ENCODE assay signal across 11 cellular contexts in the genomic region with DNA sequence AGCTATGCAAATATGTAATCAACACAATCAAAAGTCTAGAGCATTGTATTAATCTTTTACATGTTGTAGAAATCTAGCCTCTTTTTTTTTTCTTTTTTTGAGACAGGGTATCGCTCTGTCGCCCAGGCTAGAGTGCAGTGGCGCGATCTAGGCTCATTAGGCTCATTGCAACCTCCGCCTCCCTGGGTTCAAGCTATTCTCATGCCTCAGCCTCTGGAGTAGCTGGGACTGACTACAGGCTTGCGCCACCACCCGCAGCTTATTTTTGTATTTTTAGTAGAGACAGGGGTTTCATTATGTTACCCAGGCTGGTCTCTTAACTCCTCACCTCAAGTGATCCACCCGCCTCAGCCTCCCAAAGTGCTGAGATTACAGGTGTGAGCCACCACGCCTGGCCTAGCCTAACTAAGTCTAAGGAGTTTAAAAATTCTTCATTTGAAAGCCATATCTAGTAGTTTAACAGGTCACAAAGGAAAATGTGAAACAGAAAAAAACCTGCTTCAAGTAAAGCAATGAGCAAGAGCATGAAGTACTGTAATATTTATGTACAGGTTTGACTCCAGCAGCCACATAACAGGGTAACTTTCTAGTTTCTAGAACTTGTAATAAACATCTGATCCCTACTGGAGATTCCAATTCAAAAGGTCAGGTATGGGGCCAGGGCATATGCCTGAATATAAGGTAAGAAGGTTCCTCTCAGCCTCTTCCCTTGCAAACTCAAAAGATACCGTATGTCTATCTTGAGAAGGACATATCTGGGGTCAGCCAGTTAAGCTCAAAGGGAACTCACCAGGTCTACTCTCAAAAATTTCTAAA. TPM values are rescaled to one million over a fixed set of nuclear protein-coding genes. Genes with fewer than 3 reads are reported as not detected.
A peak's percentile ranks its signal among the peaks of the same experiment; 100 is the strongest.
DNase-seq lines count a peak whose midpoint lies in the region; ATAC-seq, FAIRE-seq and TF ChIP-seq lines count a peak whose summit lies in the region.
"Had no signal": no experiment of that assay in that cellular context is flagged by ENCODE, and none has a peak within 500 bp of the region (broad histone marks: within the 10 kb centered on the region; RNA-seq: fewer than 3 reads in every experiment).

No MANE protein-coding gene starts in this region.

- intact Hi-C loops in activated CD8-positive, alpha-beta T cell treated with anti-CD3 and anti-CD28 coated beads for 36 hours (cut with micrococcal nuclease), result loop anchor here (5.0 kb wide), 2 partner anchors 43 to 77 kb away; a partner anchor contains a TSS

- no peak for TF ChIP-seq POLR2A in GM12892 (IDR thresholded peaks at IDR 0.05; ENCODE audit: low read depth, low read length)

- peak; percentile 68 for DNase-seq in activated CD4-positive, alpha-beta T cell treated with anti-CD3 and anti-CD28 coated beads for 48 hours
- no peak for DNase-seq in activated CD4-positive, alpha-beta T cell treated with anti-CD3 and anti-CD28 coated beads for 1 hour
- peak; percentile 57 for DNase-seq in activated CD8-positive, alpha-beta T cell treated with anti-CD3 and anti-CD28 coated beads for 36 hours
- DNase-seq in stimulated activated naive B cell treated with anti-CD40 and anti-IgM and Interleukin-4, amounts not matched to agents 10 μg/mL and 1 μg/mL and 100 μg/mL, for 72 hours, result no peak
- DNase-seq in GM12892 (ENCODE audit: insufficient read length), result no peak
- DNase-seq: lower lobe of right lung, NCI-H526 treated with DMSO at 0.1 percent for 48 hours had no signal

- no peaks in the 10 kb centered on the region for H3K27me3 Mint-ChIP-seq in activated CD8-positive, alpha-beta T cell treated with anti-CD3 and anti-CD28 coated beads for 36 hours
- H3K27me3 Mint-ChIP-seq in stimulated activated naive B cell treated with anti-CD40 and anti-IgM and Interleukin-4, amounts not matched to agents 10 μg/mL and 1 μg/mL and 100 μg/mL, for 72 hours, result no peaks in the 10 kb centered on the region

- POLR2A ChIA-PET in activated CD8-positive, alpha-beta T cell treated with anti-CD3 and anti-CD28 coated beads for 36 hours (lab: Charles Lee), result interaction anchor here (0.7 to 9.1 kb wide), 14 partner anchors 8 to 294 kb away, joined by 3 to 163 read pairs (median 4); a partner anchor contains a TSS

- H3K27ac Mint-ChIP-seq in activated CD8-positive, alpha-beta T cell treated with anti-CD3 and anti-CD28 coated beads for 36 hours, result peak overlapping the region; percentile 99
- peak overlapping the region; percentile 88 for H3K27ac Mint-ChIP-seq in stimulated activated naive B cell treated with anti-CD40 and anti-IgM and Interleukin-4, amounts not matched to agents 10 μg/mL and 1 μg/mL and 100 μg/mL, for 72 hours

- no peaks in the 10 kb centered on the region for H3K9me3 ChIP-seq in iPS-18a (ENCODE audit: control insufficient read depth, low read depth, low read length)
- H3K9me3 ChIP-seq: lower lobe of right lung had no signal

- H3K4me1 Mint-ChIP-seq in activated CD8-positive, alpha-beta T cell treated with anti-CD3 and anti-CD28 coated beads for 36 hours (ENCODE audit: low read depth), result peaks cover 58% of the 10 kb centered on the region
- H3K4me1 Mint-ChIP-seq in stimulated activated naive B cell treated with anti-CD40 and anti-IgM and Interleukin-4, amounts not matched to agents 10 μg/mL and 1 μg/mL and 100 μg/mL, for 72 hours, result peaks cover 23 to 55% of the 10 kb centered on the region in 2 donors

- peak overlapping the region; percentile 23 for H3K4me3 ChIP-seq in iPS-18a (ENCODE audit: low read length)

- peaks cover 52% of the 10 kb centered on the region for H3K36me3 Mint-ChIP-seq in activated CD8-positive, alpha-beta T cell treated with anti-CD3 and anti-CD28 coated beads for 36 hours (ENCODE audit: low read depth)
- H3K36me3 Mint-ChIP-seq in stimulated activated naive B cell treated with anti-CD40 and anti-IgM and Interleukin-4, amounts not matched to agents 10 μg/mL and 1 μg/mL and 100 μg/mL, for 72 hours, result peaks cover 17 to 38% of the 10 kb centered on the region in 2 donors

- no peak overlapping the region for H3K27ac ChIP-seq in iPS-18a (ENCODE audit: low read length)

- peaks cover 7% of the 10 kb centered on the region for H3K36me3 ChIP-seq in iPS-18a (ENCODE audit: control insufficient read depth, low read depth, low read length)

- peak overlapping the region; percentile 93 for H3K4me3 Mint-ChIP-seq in activated CD8-positive, alpha-beta T cell treated with anti-CD3 and anti-CD28 coated beads for 36 hours
- peak overlapping the region; percentile 39 to 94 for H3K4me3 Mint-ChIP-seq in stimulated activated naive B cell treated with anti-CD40 and anti-IgM and Interleukin-4, amounts not matched to agents 10 μg/mL and 1 μg/mL and 100 μg/mL, for 72 hours

- H3K4me1 ChIP-seq in iPS-18a (ENCODE audit: control insufficient read depth, low read depth, low read length), result peaks cover 25% of the 10 kb centered on the region

- no peaks in the 10 kb centered on the region for H3K9me3 Mint-ChIP-seq in activated CD8-positive, alpha-beta T cell treated with anti-CD3 and anti-CD28 coated beads for 36 hours
- H3K9me3 Mint-ChIP-seq in stimulated activated naive B cell treated with anti-CD40 and anti-IgM and Interleukin-4, amounts not matched to agents 10 μg/mL and 1 μg/mL and 100 μg/mL, for 72 hours, result no peaks in the 10 kb centered on the region

- H3K27me3 ChIP-seq in iPS-18a (ENCODE audit: control insufficient read depth, insufficient read depth, low read length), result no peaks in the 10 kb centered on the region

- no peak for FAIRE-seq in GM12892 (lab: Jason Lieb, UNC)
- FAIRE-seq: TTC549 had no signal

- H3K9ac ChIP-seq in iPS-18a (ENCODE audit: low read length), result no peak overlapping the region

- CTCF ChIA-PET in activated CD8-positive, alpha-beta T cell treated with anti-CD3 and anti-CD28 coated beads for 36 hours (lab: Charles Lee), result interaction anchor here (1.1 to 4.8 kb wide), 6 partner anchors 8 to 294 kb away, joined by 3 to 49 read pairs (median 4); a partner anchor contains a TSS

- ATAC-seq in activated CD8-positive, alpha-beta T cell treated with anti-CD3 and anti-CD28 coated beads for 36 hours, result peak; percentile 22
- ATAC-seq in stimulated activated naive B cell treated with anti-CD40 and anti-IgM and Interleukin-4, amounts not matched to agents 10 μg/mL and 1 μg/mL and 100 μg/mL, for 72 hours (replicated peaks), result no peak
- ATAC-seq in GM18502 (IDR thresholded peaks at IDR 0.05; ENCODE audit: poor library complexity, unreplicated experiment) (no peak), GM21786 (IDR thresholded peaks at IDR 0.05; ENCODE audit: unreplicated experiment) (no peak)
- ATAC-seq: lower lobe of right lung had no signal

- TF ChIP-seq CTCF in activated CD8-positive, alpha-beta T cell treated with anti-CD3 and anti-CD28 coated beads for 36 hours (IDR thresholded peaks at IDR 0.05), result no peak

RNA-seq across cellular contexts. Expression of a gene that starts 4.4 kb away (rescaled TPM):
- total RNA-seq in activated CD8-positive, alpha-beta T cell treated with anti-CD3 and anti-CD28 coated beads for 36 hours, result 100 to 1,000 TPM; 308 to 324 TPM
- polyA plus RNA-seq in GM12892 (2012; ENCODE audit: missing spikeins), result 137 TPM

RNA-seq across cellular contexts. Expression of a gene that starts 4.4 kb away (rescaled TPM):
- 100 to 1,000 TPM; 111 to 114 TPM for total RNA-seq in activated CD8-positive, alpha-beta T cell treated with anti-CD3 and anti-CD28 coated beads for 36 hours
- polyA plus RNA-seq in GM12892 (2012; ENCODE audit: missing spikeins), result 41.9 TPM

RNA-seq across cellular contexts. Expression of a gene that starts 38.8 kb away (rescaled TPM):
- total RNA-seq in activated CD8-positive, alpha-beta T cell treated with anti-CD3 and anti-CD28 coated beads for 36 hours, result 10 to 100 TPM; 39.7 to 40.8 TPM
- 25.7 TPM for polyA plus RNA-seq in GM12892 (2012; ENCODE audit: missing spikeins)

RNA-seq across cellular contexts. Expression of a gene that starts 38.9 kb away (rescaled TPM):
- 100 to 1,000 TPM; 146 to 148 TPM for total RNA-seq in activated CD8-positive, alpha-beta T cell treated with anti-CD3 and anti-CD28 coated beads for 36 hours
- 80.8 TPM for polyA plus RNA-seq in GM12892 (2012; ENCODE audit: missing spikeins)

RNA-seq across cellular contexts. Expression of a gene that starts 44.7 kb away (rescaled TPM):
- 10 to 100 TPM; 11.5 to 11.8 TPM for total RNA-seq in activated CD8-positive, alpha-beta T cell treated with anti-CD3 and anti-CD28 coated beads for 36 hours
- 13.6 TPM for polyA plus RNA-seq in GM12892 (2012; ENCODE audit: missing spikeins)

Comparison
In these comparisons a context has a peak if more than half of its experiments do, and no peak if none do; other contexts are left out.
1. DNase-seq: peak in activated CD4-positive, alpha-beta T cell treated with anti-CD3 and anti-CD28 coated beads for 48 hours (single experiment) and activated CD8-positive, alpha-beta T cell treated with anti-CD3 and anti-CD28 coated beads for 36 hours (single experiment); none in activated CD4-positive, alpha-beta T cell treated with anti-CD3 and anti-CD28 coated beads for 1 hour (single experiment), stimulated activated naive B cell treated with anti-CD40 and anti-IgM and Interleukin-4, amounts not matched to agents 10 μg/mL and 1 μg/mL and 100 μg/mL, for 72 hours (single experiment) and GM12892 (single experiment).